Comparison of ENCODE assay signal across 2 cellular contexts in genomic region chr17:82215972-82216300, GRCh38.
TF ChIP-seq lines count a peak whose summit lies in the region.

No MANE protein-coding gene starts in this region.

TF ChIP-seq in A549, 52 proteins besides CTCF, POLR2A, EP300 and RAD21:
- TF ChIP-seq MAX (IDR thresholded peaks at IDR 0.05), result 0 out of 2 replicates have a peak, but pooled peaks have one; percentile 7
- TF ChIP-seq MYC (IDR thresholded peaks at IDR 0.05; ENCODE audit: borderline replicate concordance, low read length), result no peak

TF ChIP-seq in IMR-90, 13 proteins besides CTCF, POLR2A, EP300 and RAD21 (continued from another document):
- TF ChIP-seq CEBPB (IDR thresholded peaks at IDR 0.05; ENCODE audit: low read depth, low read length) (no peak), RFX5 (IDR thresholded peaks at IDR 0.05; ENCODE audit: low read depth, low read length) (no peak), RCOR1 (IDR thresholded peaks at IDR 0.05; ENCODE audit: insufficient replicate concordance, low read length) (no peak), SMC3 (IDR thresholded peaks at IDR 0.05; ENCODE audit: low read depth, low read length) (no peak), NFE2L2 (IDR thresholded peaks at IDR 0.05; ENCODE audit: low read depth, low read length) (no peak), MAFK (IDR thresholded peaks at IDR 0.05; ENCODE audit: low read depth, low read length) (no peak), ELK1 (IDR thresholded peaks at IDR 0.05; ENCODE audit: borderline replicate concordance, low read depth, low read length) (no peak), USF2 (IDR thresholded peaks at IDR 0.05; ENCODE audit: low read depth, low read length) (no peak), BHLHE40 (IDR thresholded peaks at IDR 0.05; ENCODE audit: low read depth, low read length) (no peak)
